24 cellular contexts compared by ENCODE assay signal in the genomic region with DNA sequence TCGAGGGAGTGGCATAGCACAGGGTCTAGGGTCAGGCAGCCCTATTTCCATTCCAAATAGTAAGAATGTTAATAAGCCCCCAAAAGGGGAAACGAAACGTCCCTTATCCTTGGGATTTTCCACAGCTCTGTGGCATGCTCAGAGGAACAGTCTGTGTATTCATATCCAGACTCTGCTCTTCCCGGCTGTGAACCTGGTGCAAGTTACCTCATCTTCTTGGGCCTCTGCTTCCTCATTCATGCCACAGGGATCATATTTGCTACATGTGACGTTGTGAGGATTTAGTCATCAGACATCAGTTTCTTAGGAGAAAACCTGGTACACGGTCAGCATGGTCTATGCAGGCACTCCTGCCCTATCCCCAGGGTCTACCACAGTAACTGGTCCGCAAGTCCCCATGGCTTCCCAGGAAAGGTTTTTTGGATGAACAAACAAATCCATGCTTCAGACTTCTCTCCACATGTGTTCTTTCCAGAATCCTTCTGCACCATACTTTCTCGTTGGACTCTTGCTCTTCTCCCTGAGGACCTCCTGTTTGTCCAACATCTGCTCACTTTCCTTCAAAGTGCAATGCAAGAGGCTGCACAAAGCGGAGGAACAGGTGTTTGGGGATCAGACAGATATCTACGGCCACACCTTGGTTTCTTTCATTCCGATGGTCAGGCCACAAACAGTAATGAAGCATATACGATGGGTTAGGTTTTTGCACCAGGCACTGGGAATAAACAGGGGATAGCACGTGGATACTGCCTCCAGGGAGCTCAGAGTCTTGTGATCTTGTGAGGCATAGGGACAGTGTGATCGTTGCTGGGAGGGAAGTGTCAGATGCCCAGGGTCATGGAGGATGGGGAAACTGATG. TPM values are rescaled to one million over a fixed set of nuclear protein-coding genes. Genes with fewer than 3 reads are reported as not detected.
DNase-seq lines count a peak whose midpoint lies in the region; ATAC-seq and TF ChIP-seq lines count a peak whose summit lies in the region.
"Had no signal": no experiment of that assay in that cellular context is flagged by ENCODE, and none has a peak within 500 bp of the region (broad histone marks: within the 10 kb centered on the region; RNA-seq: fewer than 3 reads in every experiment).

No MANE protein-coding gene starts in this region.

- DNase-seq in Right ventricle myocardium superior (no peak), Right ventricle myocardium inferior (ENCODE audit: missing footprints) (no peak), endodermal cell (peak; percentile 37), nephron progenitor cell (no peak), transverse colon (no peak), putamen (ENCODE audit: low spot score) (no peak), caudate nucleus (lab: John Stamatoyannopoulos, UW) (no peak), HAP-1 (ENCODE audit: low spot score in 2 of 2) (no peak)
- DNase-seq: 8988T; activated CD4-positive, alpha-beta T cell treated with anti-CD3 and anti-CD28 coated beads, Interleukin-2, amount 10 ng/mL, durations not matched to agents 24 days and 14 days; activated CD8-positive, alpha-beta memory T cell treated with anti-CD3 and anti-CD28 coated beads, Interleukin-2, amount 10 ng/mL, durations not matched to agents 7 days and 5 days; activated naive CD8-positive, alpha-beta T cell treated with anti-CD3 and anti-CD28 coated beads for 36 hours; brain microvascular endothelial cell; dermis blood vessel endothelial cell; naive thymus-derived CD8-positive, alpha-beta T cell; NCI-H1092 treated with DMSO at 0.1 percent for 48 hours; NCI-H510A treated with DMSO at 0.1 percent for 48 hours; pancreas; small intestine; stimulated activated CD4-positive, alpha-beta T cell treated with anti-CD3 and anti-CD28 coated beads, Interleukin-2, amount 100 ng/mL, for 48 hours had no signal

- no peaks in the 10 kb centered on the region for H3K9me3 ChIP-seq in endodermal cell (ENCODE audit: control insufficient read depth, low read length)
- H3K9me3 ChIP-seq in transverse colon, result no peaks in the 10 kb centered on the region
- no peaks in the 10 kb centered on the region; the same call in 1 of the 2 replicates for H3K9me3 ChIP-seq in HAP-1
- H3K9me3 ChIP-seq: pancreas had no signal

- in situ Hi-C loops in transverse colon (cut with MboI; ENCODE audit: low pct_ligation_motif_present in 1 of 4, low pct_unique_long_range_greater_than_20kb in 1 of 4, low sequenced_read_pairs in 3 of 4) (no loop called here), HAP-1 (cut with MboI; ENCODE audit: low sequenced_read_pairs) (no loop called here)

- peak; percentile 18 for ATAC-seq in Right ventricle myocardium superior (ENCODE audit: poor library complexity)
- ATAC-seq in Right ventricle myocardium inferior, result no peak
- ATAC-seq: activated CD8-positive, alpha-beta memory T cell treated with anti-CD3 and anti-CD28 coated beads, Interleukin-2, amount 10 ng/mL, durations not matched to agents 7 days and 5 days; naive thymus-derived CD8-positive, alpha-beta T cell had no signal

- H3K9ac ChIP-seq in endodermal cell (ENCODE audit: extremely low read depth, low read length, poor library complexity, severe bottlenecking), result no peak overlapping the region
- H3K9ac ChIP-seq: KMS-11 had no signal

- H3K4me3 ChIP-seq in endodermal cell (ENCODE audit: low read length) (no peak overlapping the region), transverse colon (no peak overlapping the region), HAP-1 (no peak overlapping the region)
- H3K4me3 ChIP-seq: pancreas had no signal

- TF ChIP-seq CTCF in endodermal cell (conservative IDR thresholded peaks at IDR 0.05) (no peak), nephron progenitor cell (IDR thresholded peaks at IDR 0.05) (no peak), transverse colon (IDR thresholded peaks at IDR 0.05) (no peak)

- H3K27ac ChIP-seq in endodermal cell (ENCODE audit: low read depth, low read length) (no peak overlapping the region), transverse colon (peak overlapping the region; percentile 75 to 92 (median 80)), caudate nucleus (ENCODE audit: low read depth, low read length) (no peak overlapping the region)
- H3K27ac ChIP-seq: brain microvascular endothelial cell, KMS-11, pancreas had no signal

- TF ChIP-seq EP300 in transverse colon (IDR thresholded peaks at IDR 0.05; ENCODE audit: low read depth), result no peak

- H3K27me3 ChIP-seq in endodermal cell (ENCODE audit: control insufficient read depth, insufficient read depth, low read length, poor library complexity, severe bottlenecking) (peaks cover 18% of the 10 kb centered on the region), transverse colon (no peaks in the 10 kb centered on the region), HAP-1 (ENCODE audit: low read depth) (no peaks in the 10 kb centered on the region)
- H3K27me3 ChIP-seq: brain microvascular endothelial cell, pancreas had no signal

- intact Hi-C loops in Right ventricle myocardium superior (cut with DNase I) (no loop called here), Right ventricle myocardium inferior (cut with DNase I) (loop anchor here (2.0 kb wide), 1 partner anchor 29 kb away; no protein-coding TSS in a partner anchor), transverse colon (cut with DNase I; ENCODE audit: low total_unique reads) (no loop called here)

- H3K4me1 ChIP-seq in endodermal cell (ENCODE audit: control insufficient read depth, insufficient read depth, low read length), result no peaks in the 10 kb centered on the region
- peaks cover 7 to 34% (median 14%) of the 10 kb centered on the region in 4 donors for H3K4me1 ChIP-seq in transverse colon
- H3K4me1 ChIP-seq in HAP-1, result no peaks in the 10 kb centered on the region
- H3K4me1 ChIP-seq: pancreas had no signal

- TF ChIP-seq POLR2A in transverse colon (IDR thresholded peaks at IDR 0.05), result no peak

- WGBS in endodermal cell (ENCODE audit: insufficient coverage in 1 of 2, insufficient read length in 1 of 2), 2 experiments, result 92 to 96% methylated on average over 12 to 14 of the region's 14 CpGs
- 72 to 84% methylated on average over 6 to 14 of the region's 14 CpGs for WGBS in transverse colon (ENCODE audit: low coverage in 1 of 2), 2 donors

- H3K4me1 Mint-ChIP-seq in endodermal cell (peaks cover 13% of the 10 kb centered on the region), nephron progenitor cell (peaks cover 45% of the 10 kb centered on the region)
- H3K4me1 Mint-ChIP-seq: activated CD4-positive, alpha-beta T cell treated with anti-CD3 and anti-CD28 coated beads, Interleukin-2, amount 10 ng/mL, durations not matched to agents 24 days and 14 days; activated CD8-positive, alpha-beta memory T cell treated with anti-CD3 and anti-CD28 coated beads, Interleukin-2, amount 10 ng/mL, durations not matched to agents 7 days and 5 days; activated naive CD8-positive, alpha-beta T cell treated with anti-CD3 and anti-CD28 coated beads for 36 hours; naive thymus-derived CD8-positive, alpha-beta T cell had no signal

- H3K27me3 Mint-ChIP-seq in endodermal cell (ENCODE audit: insufficient read depth), result peaks cover 57% of the 10 kb centered on the region
- peaks cover 13% of the 10 kb centered on the region for H3K27me3 Mint-ChIP-seq in nephron progenitor cell (ENCODE audit: low read depth, poor library complexity)
- H3K27me3 Mint-ChIP-seq: activated CD4-positive, alpha-beta T cell treated with anti-CD3 and anti-CD28 coated beads, Interleukin-2, amount 10 ng/mL, durations not matched to agents 24 days and 14 days; activated CD8-positive, alpha-beta memory T cell treated with anti-CD3 and anti-CD28 coated beads, Interleukin-2, amount 10 ng/mL, durations not matched to agents 7 days and 5 days had no signal

- H3K36me3 Mint-ChIP-seq in endodermal cell (ENCODE audit: low read depth), result no peaks in the 10 kb centered on the region
- H3K36me3 Mint-ChIP-seq in nephron progenitor cell (ENCODE audit: low read depth), result no peaks in the 10 kb centered on the region
- H3K36me3 Mint-ChIP-seq: activated CD8-positive, alpha-beta memory T cell treated with anti-CD3 and anti-CD28 coated beads, Interleukin-2, amount 10 ng/mL, durations not matched to agents 7 days and 5 days; activated naive CD8-positive, alpha-beta T cell treated with anti-CD3 and anti-CD28 coated beads for 36 hours; naive thymus-derived CD8-positive, alpha-beta T cell had no signal

- H3K9me3 Mint-ChIP-seq in endodermal cell, result no peaks in the 10 kb centered on the region
- no peaks in the 10 kb centered on the region for H3K9me3 Mint-ChIP-seq in nephron progenitor cell
- H3K9me3 Mint-ChIP-seq: activated CD4-positive, alpha-beta T cell treated with anti-CD3 and anti-CD28 coated beads, Interleukin-2, amount 10 ng/mL, durations not matched to agents 24 days and 14 days; activated naive CD8-positive, alpha-beta T cell treated with anti-CD3 and anti-CD28 coated beads for 36 hours; stimulated activated naive CD8-positive, alpha-beta T cell treated with anti-CD3 and anti-CD28 coated beads, Interleukin-15, Interleukin-2, amounts not matched to agents 100 ng/mL and 50 ng/mL, for 24 hours had no signal

- H3K4me3 Mint-ChIP-seq in endodermal cell (no peak overlapping the region), nephron progenitor cell (no peak overlapping the region)
- H3K4me3 Mint-ChIP-seq: activated CD4-positive, alpha-beta T cell treated with anti-CD3 and anti-CD28 coated beads, Interleukin-2, amount 10 ng/mL, durations not matched to agents 24 days and 14 days; activated CD8-positive, alpha-beta memory T cell treated with anti-CD3 and anti-CD28 coated beads, Interleukin-2, amount 10 ng/mL, durations not matched to agents 7 days and 5 days; activated naive CD8-positive, alpha-beta T cell treated with anti-CD3 and anti-CD28 coated beads for 36 hours; naive thymus-derived CD8-positive, alpha-beta T cell; stimulated activated naive CD8-positive, alpha-beta T cell treated with anti-CD3 and anti-CD28 coated beads, Interleukin-15, Interleukin-2, amounts not matched to agents 100 ng/mL and 50 ng/mL, for 24 hours had no signal

- H3K27ac Mint-ChIP-seq in endodermal cell (no peak overlapping the region), nephron progenitor cell (peak overlapping the region; percentile 66)
- H3K27ac Mint-ChIP-seq: activated CD4-positive, alpha-beta T cell treated with anti-CD3 and anti-CD28 coated beads, Interleukin-2, amount 10 ng/mL, durations not matched to agents 24 days and 14 days; activated CD8-positive, alpha-beta memory T cell treated with anti-CD3 and anti-CD28 coated beads, Interleukin-2, amount 10 ng/mL, durations not matched to agents 7 days and 5 days; activated naive CD8-positive, alpha-beta T cell treated with anti-CD3 and anti-CD28 coated beads for 36 hours; stimulated activated naive CD8-positive, alpha-beta T cell treated with anti-CD3 and anti-CD28 coated beads, Interleukin-15, Interleukin-2, amounts not matched to agents 100 ng/mL and 50 ng/mL, for 24 hours had no signal

- H3K36me3 ChIP-seq in endodermal cell (ENCODE audit: control insufficient read depth, insufficient read depth, low read length) (no peaks in the 10 kb centered on the region), transverse colon (no peaks in the 10 kb centered on the region), HAP-1 (replicated peaks) (no peaks in the 10 kb centered on the region)
- H3K36me3 ChIP-seq: brain microvascular endothelial cell, pancreas had no signal

RNA-seq across cellular contexts. Expression of a gene that starts 17.7 kb away (rescaled TPM):
- total RNA-seq in Right ventricle myocardium superior (0.11 TPM), Right ventricle myocardium inferior (0.24 TPM), endodermal cell (not detected), transverse colon (10 to 100 TPM in 3 of 4 donors, 1 to 10 TPM in 1; 7.2 to 17.2 (median 12.2) TPM)
- polyA plus RNA-seq in endodermal cell (2013, experiment 1 of 2), result not detected
- polyA plus RNA-seq in endodermal cell (2013, experiment 2 of 2), result not detected
- total RNA-seq: activated CD4-positive, alpha-beta T cell treated with anti-CD3 and anti-CD28 coated beads, Interleukin-2, amount 10 ng/mL, durations not matched to agents 24 days and 14 days; activated CD8-positive, alpha-beta memory T cell treated with anti-CD3 and anti-CD28 coated beads, Interleukin-2, amount 10 ng/mL, durations not matched to agents 7 days and 5 days; activated naive CD8-positive, alpha-beta T cell treated with anti-CD3 and anti-CD28 coated beads for 36 hours; naive thymus-derived CD8-positive, alpha-beta T cell had no signal
- polyA plus RNA-seq: naive thymus-derived CD8-positive, alpha-beta T cell had no signal

RNA-seq across cellular contexts. Expression of a gene that starts 21.5 kb away (rescaled TPM):
- not detected for total RNA-seq in Right ventricle myocardium superior
- not detected for total RNA-seq in Right ventricle myocardium inferior
- not detected for total RNA-seq in endodermal cell
- not detected for polyA plus RNA-seq in endodermal cell (2013, experiment 1 of 2)
- not detected for polyA plus RNA-seq in endodermal cell (2013, experiment 2 of 2)
- not detected for total RNA-seq in transverse colon
- total RNA-seq: activated CD4-positive, alpha-beta T cell treated with anti-CD3 and anti-CD28 coated beads, Interleukin-2, amount 10 ng/mL, durations not matched to agents 24 days and 14 days; activated CD8-positive, alpha-beta memory T cell treated with anti-CD3 and anti-CD28 coated beads, Interleukin-2, amount 10 ng/mL, durations not matched to agents 7 days and 5 days; activated naive CD8-positive, alpha-beta T cell treated with anti-CD3 and anti-CD28 coated beads for 36 hours; Daoy; dermis blood vessel endothelial cell; naive thymus-derived CD8-positive, alpha-beta T cell; pancreas; ureter had no signal
- polyA plus RNA-seq: naive thymus-derived CD8-positive, alpha-beta T cell; pancreas; small intestine had no signal

RNA-seq across cellular contexts. Expression of a gene that starts 52.0 kb away (rescaled TPM):
- 71.6 TPM for total RNA-seq in Right ventricle myocardium superior
- total RNA-seq in Right ventricle myocardium inferior, result 69.8 TPM
- not detected for total RNA-seq in endodermal cell
- not detected for polyA plus RNA-seq in endodermal cell (2013, experiment 1 of 2)
- polyA plus RNA-seq in endodermal cell (2013, experiment 2 of 2), result not detected
- not detected for total RNA-seq in transverse colon
- total RNA-seq: activated CD4-positive, alpha-beta T cell treated with anti-CD3 and anti-CD28 coated beads, Interleukin-2, amount 10 ng/mL, durations not matched to agents 24 days and 14 days; activated CD8-positive, alpha-beta memory T cell treated with anti-CD3 and anti-CD28 coated beads, Interleukin-2, amount 10 ng/mL, durations not matched to agents 7 days and 5 days; activated naive CD8-positive, alpha-beta T cell treated with anti-CD3 and anti-CD28 coated beads for 36 hours; Daoy; dermis blood vessel endothelial cell; naive thymus-derived CD8-positive, alpha-beta T cell; pancreas; ureter had no signal
- polyA plus RNA-seq: naive thymus-derived CD8-positive, alpha-beta T cell; pancreas had no signal

Comparison
In these comparisons a context has a peak if more than half of its experiments do, and no peak if none do; other contexts are left out.
1. H3K27ac ChIP-seq: peak in transverse colon (4 of 4); none in endodermal cell (single experiment) and caudate nucleus (single experiment).
2. RNA of a gene that starts 52.0 kb away (total RNA-seq): 71.6 TPM in Right ventricle myocardium superior (single experiment) and 69.8 TPM in Right ventricle myocardium inferior (single experiment); not detected in transverse colon and not detected in endodermal cell; every median in the first group is over 10 times any median in the second.